ENCODE assay signal across 8 cellular contexts in the genomic region with DNA sequence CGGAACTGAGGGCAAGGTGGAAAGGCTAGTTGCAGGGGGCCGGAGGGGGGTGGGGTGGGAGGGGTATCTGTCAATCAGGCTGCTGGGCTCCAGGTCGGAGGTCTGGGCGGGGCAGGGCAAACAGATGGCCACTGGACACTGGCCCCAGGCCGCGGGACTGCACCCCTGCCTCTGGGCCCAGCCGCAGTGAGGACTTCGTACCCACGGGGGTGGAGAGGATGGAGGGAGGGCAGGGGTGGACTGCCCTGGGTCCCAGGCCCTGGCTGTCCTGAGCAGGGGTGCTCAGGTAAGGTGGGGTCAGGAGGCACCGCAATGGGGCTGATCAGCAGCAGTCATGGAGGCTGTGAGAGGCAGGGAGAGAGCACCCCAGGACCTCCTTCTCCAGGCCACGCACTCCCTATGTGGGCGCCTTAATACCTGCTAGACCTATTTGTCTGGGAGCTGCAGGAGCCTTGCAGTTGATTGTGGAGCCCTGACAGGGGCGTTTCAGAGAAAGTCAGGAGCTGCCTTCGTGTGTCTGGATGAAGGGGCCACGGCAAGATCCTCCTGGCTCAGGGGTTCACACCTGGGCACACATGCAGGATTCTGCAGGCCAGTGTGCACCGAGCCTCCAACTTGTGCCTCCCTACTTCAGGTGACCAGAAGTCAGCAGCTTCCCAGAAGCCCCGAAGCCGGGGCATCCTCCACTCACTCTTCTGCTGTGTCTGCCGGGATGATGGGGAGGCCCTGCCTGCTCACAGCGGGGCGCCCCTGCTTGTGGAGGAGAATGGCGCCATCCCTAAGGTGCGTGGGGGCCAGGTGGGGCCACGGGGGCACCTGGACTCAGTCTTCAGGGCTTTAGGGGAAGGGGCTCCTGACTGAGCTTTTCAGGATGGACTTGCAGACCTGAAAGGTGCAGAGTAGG. TPM values are rescaled to one million over a fixed set of nuclear protein-coding genes. Genes with fewer than 3 reads are reported as not detected.
DNase-seq lines count a peak whose midpoint lies in the region; ATAC-seq lines count a peak whose summit lies in the region.

No MANE protein-coding gene starts in this region.

- H3K9me3 Mint-ChIP-seq in activated naive CD8-positive, alpha-beta T cell treated with anti-CD3 and anti-CD28 coated beads, Interleukin-2, amount 50 U/mL, for 24 hours: no peaks in the 10 kb centered on the region
- H3K9me3 Mint-ChIP-seq in stimulated activated naive CD8-positive, alpha-beta T cell treated with anti-CD3 and anti-CD28 coated beads, Interleukin-15, amount 100 ng/mL, for 72 hours: no peaks in the 10 kb centered on the region

- H3K27ac ChIP-seq in HUES64 (ENCODE audit: low read depth, low read length): no peak overlapping the region

- no peaks in the 10 kb centered on the region for H3K27me3 Mint-ChIP-seq in activated naive CD8-positive, alpha-beta T cell treated with anti-CD3 and anti-CD28 coated beads, Interleukin-2, amount 50 U/mL, for 24 hours
- no peaks in the 10 kb centered on the region for H3K27me3 Mint-ChIP-seq in stimulated activated naive CD8-positive, alpha-beta T cell treated with anti-CD3 and anti-CD28 coated beads, Interleukin-15, amount 100 ng/mL, for 72 hours

- 50% methylated on average over 24 of the region's 24 CpGs for WGBS in HUES64

- no peak for DNase-seq in activated naive CD8-positive, alpha-beta T cell treated with anti-CD3 and anti-CD28 coated beads, Interleukin-2, amount 50 U/mL, for 24 hours
- DNase-seq in iPS-NIHi11 (ENCODE audit: low spot score): peak; percentile 46
- DNase-seq in stimulated activated naive CD8-positive, alpha-beta T cell treated with anti-CD3 and anti-CD28 coated beads, Interleukin-15, amount 100 ng/mL, for 72 hours: no peak
- DNase-seq in RPMI8226: no peak
- no peak for DNase-seq in NK-92 (lab: John Stamatoyannopoulos, UW; ENCODE audit: unreplicated experiment)
- no peak for DNase-seq in NOMO-1 treated with dmso at 0.1 percent for 144 hours (lab: John Stamatoyannopoulos, UW; ENCODE audit: unreplicated experiment)

- H3K4me3 ChIP-seq in HUES64 (ENCODE audit: low read length): peak overlapping the region; percentile 72

- H3K36me3 Mint-ChIP-seq in activated naive CD8-positive, alpha-beta T cell treated with anti-CD3 and anti-CD28 coated beads, Interleukin-2, amount 50 U/mL, for 24 hours (ENCODE audit: low read depth): peaks cover 13% of the 10 kb centered on the region

- peaks cover 13% of the 10 kb centered on the region; the same call in 1 of the 2 replicates for H3K36me3 ChIP-seq in HUES64 (ENCODE audit: insufficient read depth, low read length)

- ATAC-seq in activated naive CD8-positive, alpha-beta T cell treated with anti-CD3 and anti-CD28 coated beads, Interleukin-2, amount 50 U/mL, for 24 hours: no peak
- ATAC-seq in stimulated activated naive CD8-positive, alpha-beta T cell treated with anti-CD3 and anti-CD28 coated beads, Interleukin-15, amount 100 ng/mL, for 72 hours: no peak
- no peak for ATAC-seq in GM19035 (IDR thresholded peaks at IDR 0.05; ENCODE audit: unreplicated experiment)

- peaks cover 50% of the 10 kb centered on the region for H3K4me1 Mint-ChIP-seq in activated naive CD8-positive, alpha-beta T cell treated with anti-CD3 and anti-CD28 coated beads, Interleukin-2, amount 50 U/mL, for 24 hours
- H3K4me1 Mint-ChIP-seq in stimulated activated naive CD8-positive, alpha-beta T cell treated with anti-CD3 and anti-CD28 coated beads, Interleukin-15, amount 100 ng/mL, for 72 hours: peaks cover 73% of the 10 kb centered on the region

- H3K27me3 ChIP-seq in HUES64 (ENCODE audit: insufficient read depth, low read length): peaks cover 32% of the 10 kb centered on the region

- no peak overlapping the region for H3K9ac ChIP-seq in HUES64 (ENCODE audit: low read depth, low read length)

- no peaks in the 10 kb centered on the region for H3K9me3 ChIP-seq in HUES64 (ENCODE audit: insufficient read depth, low read depth, low read length)

- H3K4me3 Mint-ChIP-seq in activated naive CD8-positive, alpha-beta T cell treated with anti-CD3 and anti-CD28 coated beads, Interleukin-2, amount 50 U/mL, for 24 hours: peak overlapping the region; percentile 88
- peak overlapping the region; percentile 95 to 99 for H3K4me3 Mint-ChIP-seq in stimulated activated naive CD8-positive, alpha-beta T cell treated with anti-CD3 and anti-CD28 coated beads, Interleukin-15, amount 100 ng/mL, for 72 hours

- no peak overlapping the region for H3K27ac Mint-ChIP-seq in activated naive CD8-positive, alpha-beta T cell treated with anti-CD3 and anti-CD28 coated beads, Interleukin-2, amount 50 U/mL, for 24 hours
- peak overlapping the region in 1 of 2 donors; percentile 71 for H3K27ac Mint-ChIP-seq in stimulated activated naive CD8-positive, alpha-beta T cell treated with anti-CD3 and anti-CD28 coated beads, Interleukin-15, amount 100 ng/mL, for 72 hours

- peaks cover 23% of the 10 kb centered on the region for H3K4me1 ChIP-seq in HUES64 (ENCODE audit: insufficient read depth, low read length)

RNA-seq across cellular contexts. Expression of a gene that starts 1.5 kb away (rescaled TPM):
- polyA plus RNA-seq in HUES64 (2013, experiment 1 of 2): 19.3 TPM
- 21.4 TPM for polyA plus RNA-seq in HUES64 (2013, experiment 2 of 2)

RNA-seq across cellular contexts. Expression of a gene that starts 17.7 kb away (rescaled TPM):
- 8.5 TPM for polyA plus RNA-seq in HUES64 (2013, experiment 1 of 2)
- 6.3 TPM for polyA plus RNA-seq in HUES64 (2013, experiment 2 of 2)

RNA-seq across cellular contexts. Expression of a gene that starts 19.1 kb away (rescaled TPM):
- not detected for polyA plus RNA-seq in HUES64 (2013, experiment 1 of 2)
- polyA plus RNA-seq in HUES64 (2013, experiment 2 of 2): not detected

RNA-seq across cellular contexts. Expression of a gene that starts 44.5 kb away (rescaled TPM):
- not detected for polyA plus RNA-seq in HUES64 (2013, experiment 1 of 2)
- not detected for polyA plus RNA-seq in HUES64 (2013, experiment 2 of 2)
